22 cellular contexts compared by ENCODE assay signal in the genomic region with DNA sequence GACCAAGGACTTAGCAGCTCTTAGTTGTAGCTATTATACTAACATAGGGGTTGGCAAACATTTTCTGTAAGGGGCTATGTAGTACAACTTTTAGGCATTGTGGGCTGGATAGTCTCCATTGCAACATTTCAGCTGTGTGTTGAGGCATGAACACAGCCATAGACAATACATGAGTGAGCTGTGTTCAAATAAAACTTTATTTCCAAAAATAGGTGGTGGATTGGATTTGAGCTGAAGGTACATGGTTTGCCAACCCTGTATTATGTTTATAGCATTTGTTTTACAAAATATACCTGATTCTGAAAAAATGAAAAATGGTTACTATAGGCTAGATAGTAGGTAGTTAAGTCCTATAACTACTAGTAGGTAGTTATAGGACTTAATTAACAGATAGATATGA.
"Had no signal": no experiment of that assay in that cellular context is flagged by ENCODE, and none has a peak within 500 bp of the region (broad histone marks: within the 10 kb centered on the region; RNA-seq: fewer than 3 reads in every experiment).

No MANE protein-coding gene starts in this region.

- ATAC-seq: effector memory CD8-positive, alpha-beta T cell; gastrocnemius medialis; left cardiac atrium; left ventricle myocardium superior; right cardiac atrium; stimulated activated naive CD8-positive, alpha-beta T cell treated with anti-CD3 and anti-CD28 coated beads, Interleukin-15, Interleukin-2, amounts not matched to agents 100 U/mL and 50 U/mL, for 24 hours had no signal

- H3K27me3 ChIP-seq: esophagus muscularis mucosa, gastrocnemius medialis, neutrophil, suprapubic skin, thyroid gland had no signal

- H3K36me3 ChIP-seq: thyroid gland had no signal

- H3K27ac ChIP-seq: epithelial cell of prostate, esophagus muscularis mucosa, gastrocnemius medialis, neutrophil, suprapubic skin, thyroid gland had no signal

- H3K4me3 ChIP-seq: esophagus muscularis mucosa, gastrocnemius medialis, lung, suprapubic skin, thyroid gland had no signal

- H3K27ac Mint-ChIP-seq: dendritic cell treated with granulocyte-macrophage colony-stimulating factor and Interleukin-4, amounts not matched to agents 40 ng/mL and 50 ng/mL, for 4 days; type B pancreatic cell had no signal

- H3K4me1 Mint-ChIP-seq: naive B cell had no signal

- H3K9me3 Mint-ChIP-seq: dendritic cell treated with granulocyte-macrophage colony-stimulating factor and Interleukin-4, amounts not matched to agents 40 ng/mL and 50 ng/mL, for 4 days; effector memory CD8-positive, alpha-beta T cell; naive B cell; type B pancreatic cell had no signal

- DNase-seq: effector memory CD8-positive, alpha-beta T cell; gastrocnemius medialis; kidney; left cardiac atrium; left ventricle myocardium superior; mesendoderm; naive B cell; posterior cingulate gyrus; right cardiac atrium; small intestine; stimulated activated CD4-positive, alpha-beta T cell treated with anti-CD3 and anti-CD28 coated beads, Interleukin-12 subunit alpha, Interleukin-12 subunit beta, amount 100 ng/mL, for 4 hours; stimulated activated CD4-positive, alpha-beta T cell treated with anti-CD3 and anti-CD28 coated beads, Interleukin-2, amount 100 ng/mL, for 48 hours; stimulated activated naive CD8-positive, alpha-beta T cell treated with anti-CD3 and anti-CD28 coated beads, Interleukin-15, Interleukin-2, amounts not matched to agents 100 U/mL and 50 U/mL, for 24 hours; thyroid gland had no signal

- H3K4me3 Mint-ChIP-seq: dendritic cell treated with granulocyte-macrophage colony-stimulating factor and Interleukin-4, amounts not matched to agents 40 ng/mL and 50 ng/mL, for 4 days; effector memory CD8-positive, alpha-beta T cell; naive B cell; type B pancreatic cell had no signal

- H3K27me3 Mint-ChIP-seq: dendritic cell treated with granulocyte-macrophage colony-stimulating factor and Interleukin-4, amounts not matched to agents 40 ng/mL and 50 ng/mL, for 4 days; effector memory CD8-positive, alpha-beta T cell; naive B cell; type B pancreatic cell had no signal

- FAIRE-seq: kidney, urothelium cell line had no signal

- H3K9me3 ChIP-seq: esophagus muscularis mucosa, gastrocnemius medialis, neutrophil, suprapubic skin, thyroid gland had no signal

- H3K4me1 ChIP-seq: esophagus muscularis mucosa, gastrocnemius medialis, suprapubic skin, thyroid gland had no signal
